ENCODE assay signal across 9 cellular contexts in genomic region chr11:111454561-111455192, GRCh38. TPM values are rescaled to one million over a fixed set of nuclear protein-coding genes. Genes with fewer than 3 reads are reported as not detected.
DNase-seq lines count a peak whose midpoint lies in the region; ATAC-seq and TF ChIP-seq lines count a peak whose summit lies in the region.
"Had no signal": no experiment of that assay in that cellular context is flagged by ENCODE, and none has a peak within 500 bp of the region (broad histone marks: within the 10 kb centered on the region; RNA-seq: fewer than 3 reads in every experiment).

No MANE protein-coding gene starts in this region.

- peak; percentile 61 for DNase-seq in Ammon's horn (ENCODE audit: low spot score)
- no peak for DNase-seq in HCT116 (ENCODE audit: low read depth, low spot score)
- DNase-seq in RPMI7951 (ENCODE audit: low read depth): peak; percentile 44
- DNase-seq in activated naive CD8-positive, alpha-beta T cell treated with anti-CD3 and anti-CD28 coated beads, Interleukin-2, amount 50 U/mL, for 16 hours (ENCODE audit: low read depth, low spot score): peak; percentile 38
- DNase-seq in hepatocyte (ENCODE audit: low spot score): peak; percentile 78
- peak; percentile 72 for DNase-seq in stimulated activated CD4-positive, alpha-beta T cell treated with anti-CD3 and anti-CD28 coated beads, Interleukin-1b, Interleukin-23, amount 100 ng/mL, for 48 hours
- DNase-seq in GM19238 (ENCODE audit: insufficient read length, low spot score): no peak
- DNase-seq in OCI-M2 (lab: John Stamatoyannopoulos, UW; ENCODE audit: unreplicated experiment): no peak

- H3K27me3 ChIP-seq in HCT116 (ENCODE audit: insufficient read depth, low read length): peaks cover 5% of the 10 kb centered on the region; the same call in 1 of the 2 replicates
- peaks cover 5% of the 10 kb centered on the region for H3K27me3 ChIP-seq in hepatocyte

- H2AFZ ChIP-seq in HCT116 (ENCODE audit: low read depth, low read length, poor library complexity, severe bottlenecking): peak overlapping the region; percentile 9
- H2AFZ ChIP-seq in hepatocyte: no peak overlapping the region

- RAD21 ChIA-PET in HCT116 (lab: Charles Lee; ENCODE audit: low non-redundant PET in 1 of 2, low total read pairs in 2 of 2, uncharacterized antibody in 2 of 2, unreplicated experiment in 2 of 2): no interaction called here

- H3K27ac ChIP-seq in HCT116 (ENCODE audit: low read depth, low read length) (no peak overlapping the region), hepatocyte (no peak overlapping the region)
- H3K27ac ChIP-seq: neutrophil had no signal

- H4K20me1 ChIP-seq in HCT116 (ENCODE audit: insufficient read depth) (no peaks in the 10 kb centered on the region), hepatocyte (ENCODE audit: insufficient read depth, poor library complexity, severe bottlenecking) (no peaks in the 10 kb centered on the region)

- H3K9me3 ChIP-seq in HCT116 (ENCODE audit: control insufficient read depth in 1 of 2, insufficient read depth in 1 of 2, low read depth in 1 of 2, low read length in 2 of 2): no peaks in the 10 kb centered on the region
- H3K9me3 ChIP-seq in hepatocyte (ENCODE audit: low read depth): no peaks in the 10 kb centered on the region
- H3K9me3 ChIP-seq: neutrophil had no signal

- 37% methylated on average over 10 of the region's 11 CpGs for WGBS in hepatocyte (ENCODE audit: low lambda C conversion rate, missing lambda C conversion rate)

- H3K9ac ChIP-seq in HCT116 (ENCODE audit: low read length): no peak overlapping the region

- no TSS peak for BruUV-seq in HCT116 (replicated peaks; lab: Mats Ljungman, UMichigan)

- no peaks in the 10 kb centered on the region for H3K9me2 ChIP-seq in HCT116 (ENCODE audit: insufficient read depth)
- no peaks in the 10 kb centered on the region for H3K9me2 ChIP-seq in hepatocyte (replicated peaks; ENCODE audit: insufficient read depth)

- H3K4me2 ChIP-seq in HCT116 (ENCODE audit: low read length) (no peak overlapping the region), hepatocyte (peak overlapping the region; percentile 50)

- CTCF ChIA-PET in HCT116 (lab: Charles Lee): interaction anchor here (0.8 to 1.5 kb wide), 10 partner anchors 9 to 397 kb away, joined by 3 to 6 read pairs (median 3); no protein-coding TSS in a partner anchor

- H3K79me2 ChIP-seq in HCT116 (ENCODE audit: insufficient read depth, low read length) (no peaks in the 10 kb centered on the region), hepatocyte (no peaks in the 10 kb centered on the region)

- TF ChIP-seq CTCF in HCT116 (IDR thresholded peaks at IDR 0.05 in 2 of 3, conservative IDR thresholded peaks at IDR 0.05 in 1 of 3; ENCODE audit: borderline replicate concordance in 1 of 3, insufficient read depth in 1 of 3, low read depth in 2 of 3, low read length in 2 of 3) (peak in 2 of 3 experiments; percentile 32 to 48; a peak in 4 of 6 replicates), hepatocyte (IDR thresholded peaks at IDR 0.05; ENCODE audit: poor library complexity) (peak; percentile 69)

- H3K36me3 ChIP-seq in HCT116 (ENCODE audit: control insufficient read depth in 1 of 2, insufficient read depth in 2 of 2, low read length in 2 of 2) (no peaks in the 10 kb centered on the region), hepatocyte (replicated peaks; ENCODE audit: insufficient read depth, low read depth) (no peaks in the 10 kb centered on the region)
- H3K36me3 ChIP-seq: neutrophil had no signal

- POLR2A ChIA-PET in HCT116 (lab: Charles Lee): no interaction called here

- no peak for TF ChIP-seq POLR2A in HCT116 (IDR thresholded peaks at IDR 0.05; ENCODE audit: borderline replicate concordance, extremely low read depth, insufficient read depth, insufficient read length)

- peak; percentile 85 for ATAC-seq in HCT116

- H3K4me1 ChIP-seq in HCT116 (ENCODE audit: control insufficient read depth in 1 of 2, insufficient read depth in 2 of 2, low read length in 2 of 2): no peaks in the 10 kb centered on the region
- H3K4me1 ChIP-seq in hepatocyte (ENCODE audit: insufficient read depth): no peaks in the 10 kb centered on the region

- H3K4me3 ChIP-seq in HCT116 (replicated peaks in 1 of 2; ENCODE audit: low read depth in 1 of 2, low read length in 2 of 2) (no peak overlapping the region), hepatocyte (no peak overlapping the region)

- TF ChIP-seq RAD21 in HCT116 (IDR thresholded peaks at IDR 0.05; ENCODE audit: low read depth): peak; percentile 60

- intact Hi-C loops in HCT116 (cut with micrococcal nuclease): loop anchor here (1.0 to 2.0 kb wide), 3 partner anchors 132 to 386 kb away; no protein-coding TSS in a partner anchor

TF ChIP-seq in HCT116, 20 proteins besides CTCF, POLR2A, EP300 and RAD21:
- TF ChIP-seq EZH2phosphoT487 (IDR thresholded peaks at IDR 0.05; ENCODE audit: borderline replicate concordance) (no peak), ZNF274 (IDR thresholded peaks at IDR 0.05; ENCODE audit: low read depth, low read length) (no peak), CEBPB (IDR thresholded peaks at IDR 0.05; ENCODE audit: low read depth) (no peak), YY1 (IDR thresholded peaks at IDR 0.05; ENCODE audit: extremely low read depth, insufficient replicate concordance, low read depth, low read length) (no peak), FOSL1 (IDR thresholded peaks at IDR 0.05; ENCODE audit: low read depth) (no peak)
TF ChIP-seq in HCT116: peak in this region for 0.

RNA-seq across cellular contexts. Expression of gene BTG4, which starts 57.5 kb away (rescaled TPM):
- total RNA-seq in HCT116 (2021; ENCODE audit: unreplicated experiment): not detected
- not detected in 2 replicates for polyA plus RNA-seq in HCT116 (2012)
- total RNA-seq in RPMI7951 (2014; rRNA removed; shearing (Covaris generic)): 0.78 TPM in 1 of 2 replicates, not detected in the other
- not detected in 2 replicates for total RNA-seq in hepatocyte
- polyA plus RNA-seq in hepatocyte: not detected in 2 replicates

RNA-seq across cellular contexts. Expression of gene HOATZ, which starts 59.9 kb away (rescaled TPM):
- total RNA-seq in HCT116 (2021; ENCODE audit: unreplicated experiment) (not detected), hepatocyte (not detected in 2 replicates)
- polyA plus RNA-seq in HCT116 (2012): not detected in 2 replicates
- total RNA-seq in RPMI7951 (2014; rRNA removed; shearing (Covaris generic)): not detected in 2 replicates
- polyA plus RNA-seq in hepatocyte: not detected in 2 replicates

Comparison
In these comparisons a context has a peak if more than half of its experiments do, and no peak if none do; other contexts are left out.
1. DNase-seq: peak in Ammon's horn (single experiment), RPMI7951 (single experiment), activated naive CD8-positive, alpha-beta T cell treated with anti-CD3 and anti-CD28 coated beads, Interleukin-2, amount 50 U/mL, for 16 hours (single experiment), hepatocyte (single experiment) and stimulated activated CD4-positive, alpha-beta T cell treated with anti-CD3 and anti-CD28 coated beads, Interleukin-1b, Interleukin-23, amount 100 ng/mL, for 48 hours (single experiment); none in HCT116 (single experiment), GM19238 (single experiment) and OCI-M2 (single experiment).